In the genomic region with DNA sequence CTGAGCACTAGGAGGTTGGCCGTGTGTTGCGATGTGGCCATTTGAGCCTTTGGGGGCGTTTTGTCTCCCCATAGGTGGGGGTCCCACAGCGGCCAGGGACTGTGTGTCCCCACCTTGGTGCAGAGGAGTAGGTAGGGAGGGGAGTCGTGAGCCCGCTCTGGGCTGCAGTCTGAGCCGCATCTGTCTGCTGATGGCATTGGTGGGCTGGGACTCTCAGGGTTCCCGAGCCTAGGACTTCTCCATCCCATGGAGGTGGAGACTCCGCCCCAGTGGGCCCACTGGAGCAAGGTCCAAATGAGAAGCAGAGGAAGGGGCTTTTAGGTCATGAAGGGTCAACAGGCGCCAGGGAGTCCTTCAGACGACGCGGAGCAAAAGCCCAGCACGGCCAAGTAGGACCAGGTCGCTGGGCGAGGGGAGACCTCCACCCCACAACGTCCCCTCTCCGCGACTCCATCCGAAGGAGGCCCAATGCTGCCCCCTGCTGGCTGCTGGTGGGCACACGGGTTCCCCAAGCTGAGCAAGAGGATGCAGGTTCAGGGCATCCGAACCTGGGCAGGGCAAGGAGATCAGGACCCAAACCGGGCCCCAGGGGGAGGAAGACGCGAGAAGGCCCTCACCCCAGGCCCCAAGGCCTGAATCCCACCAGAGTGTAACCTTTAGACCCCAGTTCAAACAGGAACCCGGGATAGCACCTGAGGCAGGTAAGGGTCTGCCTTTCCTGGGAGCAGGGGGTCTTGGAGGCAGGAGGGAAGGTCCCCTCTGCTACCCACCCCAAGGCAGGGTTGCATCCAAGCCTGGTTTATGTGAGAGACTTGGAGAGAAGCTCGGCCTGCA, we compare ENCODE assay signal across 8 cellular contexts. TPM values are rescaled to one million over a fixed set of nuclear protein-coding genes. Genes with fewer than 3 reads are reported as not detected.
A peak's percentile ranks its signal among the peaks of the same experiment; 100 is the strongest.
DNase-seq lines count a peak whose midpoint lies in the region; ATAC-seq lines count a peak whose summit lies in the region.

No MANE protein-coding gene starts in this region.

- peaks cover 4 to 6% of the 10 kb centered on the region in 2 donors for H3K4me1 Mint-ChIP-seq in natural killer cell treated with Interleukin-12 subunit alpha and Interleukin-12 subunit beta and Interleukin-15 and Interleukin-18, amount 100 ng/mL, for 72 hours (ENCODE audit: low read depth in 2 of 2)

- peak in 1 of 2 donors; percentile 59 for ATAC-seq in natural killer cell treated with Interleukin-12 subunit alpha and Interleukin-12 subunit beta and Interleukin-15 and Interleukin-18, amount 100 ng/mL, for 72 hours
- no peak for ATAC-seq in HG02981 (IDR thresholded peaks at IDR 0.05; ENCODE audit: unreplicated experiment)
- ATAC-seq in HG03135 (IDR thresholded peaks at IDR 0.05; ENCODE audit: unreplicated experiment): no peak

- H3K27me3 Mint-ChIP-seq in natural killer cell treated with Interleukin-12 subunit alpha and Interleukin-12 subunit beta and Interleukin-15 and Interleukin-18, amount 100 ng/mL, for 72 hours: peaks cover 14 to 18% of the 10 kb centered on the region in 2 donors

- H3K36me3 Mint-ChIP-seq in natural killer cell treated with Interleukin-12 subunit alpha and Interleukin-12 subunit beta and Interleukin-15 and Interleukin-18, amount 100 ng/mL, for 72 hours: peaks cover 18% of the 10 kb centered on the region

- no peak overlapping the region for H3K4me3 Mint-ChIP-seq in natural killer cell treated with Interleukin-12 subunit alpha and Interleukin-12 subunit beta and Interleukin-15 and Interleukin-18, amount 100 ng/mL, for 72 hours

- DNase-seq in NCI-H1092 treated with DMSO at 0.1 percent for 48 hours (lab: John Stamatoyannopoulos, UW): peak; percentile 0
- DNase-seq in NCI-H1092 (lab: John Stamatoyannopoulos, UW): no peak
- DNase-seq in activated CD4-positive, CD25-positive, alpha-beta regulatory T cell treated with anti-CD3 and anti-CD28 coated beads, Interleukin-2, amount 50 U/mL, for 72 hours: peak; percentile 82
- peak; percentile 13 for DNase-seq in cerebellar cortex (ENCODE audit: low spot score)
- peak; percentile 62 for DNase-seq in natural killer cell treated with Interleukin-12 subunit alpha and Interleukin-12 subunit beta and Interleukin-15 and Interleukin-18, amount 100 ng/mL, for 72 hours (ENCODE audit: low spot score)
- peak; percentile 47 for DNase-seq in superior temporal gyrus (ENCODE audit: extremely low spot score)

- peaks cover 8% of the 10 kb centered on the region for H3K9me3 Mint-ChIP-seq in natural killer cell treated with Interleukin-12 subunit alpha and Interleukin-12 subunit beta and Interleukin-15 and Interleukin-18, amount 100 ng/mL, for 72 hours

- no peak overlapping the region for H3K27ac Mint-ChIP-seq in natural killer cell treated with Interleukin-12 subunit alpha and Interleukin-12 subunit beta and Interleukin-15 and Interleukin-18, amount 100 ng/mL, for 72 hours

RNA-seq across cellular contexts. Expression of a gene that starts 14.9 kb away (rescaled TPM):
- under 1 TPM; 0.40 to 0.56 TPM for total RNA-seq in natural killer cell treated with Interleukin-12 subunit alpha and Interleukin-12 subunit beta and Interleukin-15 and Interleukin-18, amount 100 ng/mL, for 72 hours
